In the genomic region with DNA sequence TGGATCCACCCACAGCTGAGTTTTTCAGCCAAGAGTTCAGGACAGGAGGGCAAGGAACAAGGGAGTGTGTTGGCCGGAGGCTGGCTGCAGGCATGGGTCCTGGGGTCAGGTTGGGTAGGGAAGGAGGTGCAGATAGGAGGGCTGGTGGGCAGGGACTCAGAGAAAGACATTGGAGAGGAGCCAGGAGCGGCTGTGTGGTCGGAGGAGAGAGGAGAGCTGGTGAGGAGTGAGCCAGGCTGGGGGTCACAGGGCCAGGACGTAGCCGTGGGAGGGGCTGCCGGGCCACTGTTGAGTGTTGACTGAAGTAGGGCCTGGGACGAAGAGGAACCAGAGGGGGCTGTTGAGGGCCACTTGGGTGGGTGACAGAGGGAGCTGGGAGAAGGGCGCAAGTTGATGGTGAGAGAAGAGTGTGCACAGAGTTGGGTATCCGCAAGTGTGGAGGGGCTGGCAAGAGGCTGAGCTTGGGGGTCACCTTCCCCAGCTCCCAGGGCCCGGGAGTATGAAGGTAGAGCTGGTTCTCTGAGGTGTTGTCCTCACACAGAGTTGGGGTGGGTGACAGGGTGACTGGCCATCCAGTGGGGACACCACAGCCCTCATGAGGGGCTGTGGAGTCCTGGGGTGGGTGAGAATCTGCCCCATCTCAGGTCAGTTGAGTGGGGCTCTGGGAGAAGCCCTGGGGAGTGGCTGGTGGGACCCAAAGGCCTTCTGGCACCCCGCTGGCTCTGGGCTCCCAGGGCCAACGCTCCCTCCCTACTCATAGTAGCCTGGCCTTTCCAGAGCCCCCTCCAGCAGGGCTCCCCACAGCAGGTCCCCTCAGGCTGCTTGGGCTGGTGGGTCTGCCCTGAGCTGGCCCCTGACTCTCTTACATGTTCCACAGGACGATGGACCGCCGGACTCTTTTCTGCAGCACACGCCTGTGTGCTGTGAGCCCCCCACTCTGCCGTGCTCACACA, we compare ENCODE assay signal across 21 cellular contexts. TPM values are rescaled to one million over a fixed set of nuclear protein-coding genes. Genes with fewer than 3 reads are reported as not detected.
A peak's percentile ranks its signal among the peaks of the same experiment; 100 is the strongest.
DNase-seq lines count a peak whose midpoint lies in the region; ATAC-seq, FAIRE-seq and TF ChIP-seq lines count a peak whose summit lies in the region.
"Had no signal": no experiment of that assay in that cellular context is flagged by ENCODE, and none has a peak within 500 bp of the region (broad histone marks: within the 10 kb centered on the region; RNA-seq: fewer than 3 reads in every experiment).

No MANE protein-coding gene starts in this region.

- FAIRE-seq in K562 (lab: Jason Lieb, UNC): no peak
- no peak for FAIRE-seq in kidney (lab: Jason Lieb, UNC)
- FAIRE-seq: G401.6 had no signal

- H3K9me3 ChIP-seq in right cardiac atrium (ENCODE audit: control insufficient read depth, low read length) (no peaks in the 10 kb centered on the region), K562 (replicated peaks; ENCODE audit: control insufficient read depth, insufficient read depth, low read depth, low read length) (no peaks in the 10 kb centered on the region), kidney (ENCODE audit: control insufficient read depth in 1 of 2, low read length in 2 of 2) (no peaks in the 10 kb centered on the region)
- H3K9me3 ChIP-seq: SJSA1 had no signal

- no peak for TF ChIP-seq EP300 in K562 (IDR thresholded peaks at IDR 0.05; ENCODE audit: low read length)

- H3K36me3 ChIP-seq in K562 (ENCODE audit: control insufficient read depth, insufficient read depth, low read length) (no peaks in the 10 kb centered on the region), kidney (ENCODE audit: control insufficient read depth in 1 of 2, insufficient read depth in 2 of 2, low read length in 2 of 2) (no peaks in the 10 kb centered on the region)
- H3K36me3 ChIP-seq: SJSA1 had no signal

- CTCF ChIA-PET in K562 (lab: Yijun Ruan, JAX; ENCODE audit: low intra/inter-chr PET ratio): no interaction called here

- no peaks in the 10 kb centered on the region for H3K4me1 ChIP-seq in right cardiac atrium (ENCODE audit: control insufficient read depth, insufficient read depth, low read length)
- peaks cover 8 to 37% of the 10 kb centered on the region in 2 experiments; a peak in 3 of 5 replicates for H3K4me1 ChIP-seq in K562 (replicated peaks in 1 of 2; ENCODE audit: control insufficient read depth in 2 of 2, insufficient read depth in 2 of 2, low read length in 2 of 2)
- no peaks in the 10 kb centered on the region for H3K4me1 ChIP-seq in kidney (ENCODE audit: control insufficient read depth in 1 of 2, insufficient read depth in 1 of 2, low read depth in 1 of 2, low read length in 2 of 2)

- no peak overlapping the region for H3K27ac ChIP-seq in right cardiac atrium (ENCODE audit: low read length)
- H3K27ac ChIP-seq in K562 (ENCODE audit: extremely low read depth, low read depth, low read length): no peak overlapping the region
- no peak overlapping the region for H3K27ac ChIP-seq in kidney (ENCODE audit: low read depth in 2 of 2, low read length in 2 of 2)
- H3K27ac ChIP-seq: GM23248, SJSA1 had no signal

- ATAC-seq in right cardiac atrium (no peak), left cardiac atrium (no peak), K562 (no peak), GM18861 (IDR thresholded peaks at IDR 0.05; ENCODE audit: unreplicated experiment) (no peak), HG03354 (IDR thresholded peaks at IDR 0.05; ENCODE audit: poor library complexity, severe bottlenecking, unreplicated experiment) (no peak)
- ATAC-seq in stimulated activated effector memory CD8-positive, alpha-beta T cell treated with anti-CD3 and anti-CD28 coated beads, Interleukin-12 subunit alpha, Interleukin-12 subunit beta, amount 100 ng/mL, for 72 hours: no peak

- no peaks in the 10 kb centered on the region for H3K36me3 Mint-ChIP-seq in stimulated activated effector memory CD8-positive, alpha-beta T cell treated with anti-CD3 and anti-CD28 coated beads, Interleukin-12 subunit alpha, Interleukin-12 subunit beta, amount 100 ng/mL, for 72 hours
- H3K36me3 Mint-ChIP-seq: IgD-negative memory B cell had no signal

- no peaks in the 10 kb centered on the region for H3K79me2 ChIP-seq in K562 (ENCODE audit: control insufficient read depth, insufficient read depth, low read length)

- intact Hi-C loops in right cardiac atrium (cut with DNase I) (no loop called here), left cardiac atrium (cut with DNase I) (no loop called here), K562 (cut with micrococcal nuclease) (no loop called here), kidney (cut with DNase I) (no loop called here)

- no peak for TF ChIP-seq RAD21 in K562 (CRISPR knock-in tag; conservative IDR thresholded peaks at IDR 0.05 in 1 of 2, IDR thresholded peaks at IDR 0.05 in 1 of 2)

- no peak overlapping the region for H2AFZ ChIP-seq in K562 (ENCODE audit: low read depth, low read length)
- H2AFZ ChIP-seq: GM23248 had no signal

- in situ Hi-C loops in K562 (cut with MboI): no loop called here

- H3K4me3 Mint-ChIP-seq in stimulated activated effector memory CD8-positive, alpha-beta T cell treated with anti-CD3 and anti-CD28 coated beads, Interleukin-12 subunit alpha, Interleukin-12 subunit beta, amount 100 ng/mL, for 72 hours: no peak overlapping the region

- H3K9me3 Mint-ChIP-seq in stimulated activated effector memory CD8-positive, alpha-beta T cell treated with anti-CD3 and anti-CD28 coated beads, Interleukin-12 subunit alpha, Interleukin-12 subunit beta, amount 100 ng/mL, for 72 hours: no peaks in the 10 kb centered on the region
- H3K9me3 Mint-ChIP-seq: IgD-negative memory B cell had no signal

- WGBS in right cardiac atrium: 66% methylated on average over 17 of the region's 17 CpGs
- 7% methylated on average over 17 of the region's 17 CpGs for whole genome bisulfite sequencing in K562 (ENCODE audit: insufficient coverage, low coverage, missing lambda C conversion rate)

- H3K27me3 ChIP-seq in right cardiac atrium (ENCODE audit: control insufficient read depth, insufficient read depth): no peaks in the 10 kb centered on the region
- H3K27me3 ChIP-seq in K562 (ENCODE audit: control insufficient read depth in 2 of 2, insufficient read depth in 2 of 2, low read length in 2 of 2): peaks cover 0 to 33% of the 10 kb centered on the region in 2 experiments; a peak in 3 of 5 replicates
- H3K27me3 ChIP-seq: SJSA1 had no signal

- H3K4me2 ChIP-seq in K562 (ENCODE audit: insufficient read depth, low read length): no peak overlapping the region

- TF ChIP-seq POLR2A in K562 (conservative IDR thresholded peaks at IDR 0.05): no peak

- TF ChIP-seq CTCF in K562 (IDR thresholded peaks at IDR 0.05 in 2 of 3, conservative IDR thresholded peaks at IDR 0.05 in 1 of 3; ENCODE audit: insufficient read depth in 2 of 3, low read depth in 1 of 3, low read length in 3 of 3) (no peak), kidney (IDR thresholded peaks at IDR 0.05; ENCODE audit: borderline replicate concordance, extremely low read depth, insufficient read depth) (no peak)

- peak overlapping the region in 1 of 2 experiments; percentile 24; a peak in 1 of 4 replicates for H3K9ac ChIP-seq in K562 (ENCODE audit: insufficient read depth in 1 of 2, low read depth in 2 of 2, low read length in 2 of 2)
- no peak overlapping the region for H3K9ac ChIP-seq in kidney (ENCODE audit: low read length in 2 of 2)
- H3K9ac ChIP-seq: GM23248 had no signal

- H3K4me3 ChIP-seq in right cardiac atrium (ENCODE audit: low read length) (no peak overlapping the region), K562 (no peak overlapping the region), kidney (ENCODE audit: low read length in 2 of 2) (no peak overlapping the region)
- H3K4me3 ChIP-seq: GM23248, SJSA1 had no signal

- POLR2A ChIA-PET in K562 (lab: Yijun Ruan, JAX): interaction anchor here (0.5 to 1.4 kb wide), 3 partner anchors 31 to 45 kb away, joined by 3 to 6 read pairs (median 3); no protein-coding TSS in a partner anchor

- peak in 2 of 3 donors; percentile 47 to 53 for DNase-seq in right cardiac atrium
- no peak for DNase-seq in left cardiac atrium
- no peak for DNase-seq in K562 (ENCODE audit: extremely low read depth in 1 of 4, low spot score in 3 of 4)
- DNase-seq in kidney: peak; percentile 52
- DNase-seq in stimulated activated effector memory CD8-positive, alpha-beta T cell treated with anti-CD3 and anti-CD28 coated beads, Interleukin-12 subunit alpha, Interleukin-12 subunit beta, amount 100 ng/mL, for 72 hours (ENCODE audit: low spot score in 2 of 2): no peak
- DNase-seq in GM19240 (ENCODE audit: insufficient read length, low spot score): no peak
- DNase-seq: C1 segment of cervical spinal cord; DND-41; GM23248; NCI-H187 treated with DMSO at 0.1 percent for 48 hours; NCI-H69; NK-92 treated with Interleukin-12 subunit alpha and Interleukin-12 subunit beta, amount 100 ng/mL, for 24 hours; OCI-M1; RPMI8226 had no signal

- H3K9me1 ChIP-seq in K562 (ENCODE audit: control insufficient read depth, insufficient read depth, low read length): no peaks in the 10 kb centered on the region

- peaks cover 7% of the 10 kb centered on the region; the same call in 1 of the 2 replicates for H4K20me1 ChIP-seq in K562 (replicated peaks; ENCODE audit: control insufficient read depth, insufficient read depth, low read length)

- H3K27ac Mint-ChIP-seq in stimulated activated effector memory CD8-positive, alpha-beta T cell treated with anti-CD3 and anti-CD28 coated beads, Interleukin-12 subunit alpha, Interleukin-12 subunit beta, amount 100 ng/mL, for 72 hours: peak overlapping the region; percentile 86
- H3K27ac Mint-ChIP-seq: IgD-negative memory B cell had no signal

- H3K4me1 Mint-ChIP-seq in stimulated activated effector memory CD8-positive, alpha-beta T cell treated with anti-CD3 and anti-CD28 coated beads, Interleukin-12 subunit alpha, Interleukin-12 subunit beta, amount 100 ng/mL, for 72 hours: peaks cover 28% of the 10 kb centered on the region
- H3K4me1 Mint-ChIP-seq: IgD-negative memory B cell had no signal

- BruUV-seq in K562 (replicated peaks; lab: Mats Ljungman, UMichigan): no TSS peak

RNA-seq across cellular contexts. Expression of gene PODN, which starts 21.9 kb away (rescaled TPM):
- total RNA-seq in right cardiac atrium (10 to 100 TPM; 36.5 to 62.4 (median 48.9) TPM), left cardiac atrium (10 to 100 TPM; 28.6 to 84.9 TPM), K562 (2014; rRNA removed) (not detected in 2 replicates), K562 (2014; rRNA removed; fragmentation: Illumina TruSeq; extraction: Trizol) (not detected in 2 replicates), K562 (2015; rRNA removed; fragmentation: Illumina TruSeq; extraction: Trizol) (not detected in 2 replicates), K562 (2021) (0.09 TPM in 1 of 2 replicates, not detected in the other), kidney (8.1 TPM)
- polyA plus RNA-seq in right cardiac atrium (40.7 TPM), K562 (2011; rRNA removed) (not detected in 2 replicates), K562 (2014; fragmentation: Illumina TruSeq; extraction: Trizol) (not detected in 2 replicates), K562 (2014; fragmentation: Nextera tagmentation; extraction: Ambion mirVana) (not detected), K562 (2014; rRNA removed) (not detected in 2 replicates), kidney (ENCODE audit: insufficient read depth, low read depth, low replicate concordance) (1.4 TPM)
- not detected in 2 replicates for total RNA-seq in K562 (2011; cell fraction: chromatin; rRNA removed; ENCODE audit: low replicate concordance)
- total RNA-seq in K562 (2011; cell fraction: nucleolus; rRNA removed): not detected in 2 replicates
- not detected in 2 replicates for total RNA-seq in K562 (2011; cell fraction: nucleoplasm; rRNA removed)
- polyA plus RNA-seq in K562 (2011; cell fraction: cytosol; rRNA removed): not detected in 2 replicates
- polyA plus RNA-seq in K562 (2011; cell fraction: nucleus; rRNA removed): not detected in 2 replicates
- not detected in 2 replicates for polyA plus RNA-seq in K562 (2012)
- not detected in 2 replicates for polyA minus RNA-seq in K562 (2011; rRNA and poly(A)+ RNA removed)
- polyA minus RNA-seq in K562 (2011; cell fraction: cytosol; rRNA and poly(A)+ RNA removed): not detected in 2 replicates
- not detected in 2 replicates for polyA minus RNA-seq in K562 (2011; cell fraction: nucleus; rRNA and poly(A)+ RNA removed)
- total RNA-seq: A172, HT-29 had no signal
- polyA plus RNA-seq: IgD-negative memory B cell had no signal

RNA-seq across cellular contexts. Expression of gene SLC1A7, which starts 58.5 kb away (rescaled TPM):
- total RNA-seq in right cardiac atrium (1 to 10 TPM in 2 of 4 donors, under 1 TPM in 2; 0.71 to 1.8 (median 1.1) TPM), left cardiac atrium (under 1 TPM; 0.31 to 0.85 TPM), K562 (2014; rRNA removed) (0.16 TPM in 1 of 2 replicates, not detected in the other), K562 (2014; rRNA removed; fragmentation: Illumina TruSeq; extraction: Trizol) (not detected in 2 replicates), K562 (2015; rRNA removed; fragmentation: Illumina TruSeq; extraction: Trizol) (not detected in 2 replicates), K562 (2021) (not detected in 2 replicates), kidney (not detected)
- polyA plus RNA-seq in right cardiac atrium (0.57 TPM), K562 (2011; rRNA removed) (0.07 and 0.08 TPM in 2 replicates), K562 (2014; fragmentation: Illumina TruSeq; extraction: Trizol) (0.06 TPM in 1 of 2 replicates, not detected in the other), K562 (2014; fragmentation: Nextera tagmentation; extraction: Ambion mirVana) (not detected), K562 (2014; rRNA removed) (not detected in 2 replicates), kidney (ENCODE audit: insufficient read depth, low read depth, low replicate concordance) (1.0 TPM)
- total RNA-seq in K562 (2011; cell fraction: chromatin; rRNA removed; ENCODE audit: low replicate concordance): not detected in 2 replicates
- not detected in 2 replicates for total RNA-seq in K562 (2011; cell fraction: nucleolus; rRNA removed)
- total RNA-seq in K562 (2011; cell fraction: nucleoplasm; rRNA removed): not detected in 2 replicates
- polyA plus RNA-seq in K562 (2011; cell fraction: cytosol; rRNA removed): 0.01 and 0.22 TPM in 2 replicates
- polyA plus RNA-seq in K562 (2011; cell fraction: nucleus; rRNA removed): 0.13 and 0.40 TPM in 2 replicates
- polyA plus RNA-seq in K562 (2012): 0.09 and 0.14 TPM in 2 replicates
- polyA minus RNA-seq in K562 (2011; rRNA and poly(A)+ RNA removed): not detected in 2 replicates
- not detected in 2 replicates for polyA minus RNA-seq in K562 (2011; cell fraction: cytosol; rRNA and poly(A)+ RNA removed)
- polyA minus RNA-seq in K562 (2011; cell fraction: nucleus; rRNA and poly(A)+ RNA removed): 0.11 and 0.13 TPM in 2 replicates
- total RNA-seq: A172, GM23248 had no signal
- polyA plus RNA-seq: IgD-negative memory B cell had no signal

Comparison
In these comparisons a context has a peak if more than half of its experiments do, and no peak if none do; other contexts are left out.
1. DNase-seq: peak in right cardiac atrium (2 of 3) and kidney (single experiment); none in left cardiac atrium (single experiment), K562 (0 of 4), stimulated activated effector memory CD8-positive, alpha-beta T cell treated with anti-CD3 and anti-CD28 coated beads, Interleukin-12 subunit alpha, Interleukin-12 subunit beta, amount 100 ng/mL, for 72 hours (0 of 2) and GM19240 (single experiment).